25 cellular contexts compared by ENCODE assay signal in genomic region chr5:73022480-73023169, GRCh38.
DNase-seq lines count a peak whose midpoint lies in the region; ATAC-seq lines count a peak whose summit lies in the region.
"Had no signal": no experiment of that assay in that cellular context is flagged by ENCODE, and none has a peak within 500 bp of the region (broad histone marks: within the 10 kb centered on the region; RNA-seq: fewer than 3 reads in every experiment).

No MANE protein-coding gene starts in this region.

- no peak overlapping the region for H3K23ac ChIP-seq in mesenchymal stem cell (ENCODE audit: low read length in 2 of 2)

- DNase-seq in AG08396 (ENCODE audit: low spot score) (peak; percentile 5), OCI-M1 (lab: John Stamatoyannopoulos, UW) (peak; percentile 10), epithelial cell of prostate (ENCODE audit: low read depth, low spot score) (no peak), mesenchymal stem cell (no peak), MG63 (no peak), NCI-H446 treated with DMSO at 0.1 percent for 48 hours (lab: John Stamatoyannopoulos, UW) (no peak)
- DNase-seq: activated naive CD4-positive, alpha-beta T cell treated with anti-CD3 and anti-CD28 coated beads, Interleukin-2, amount 50 U/mL, for 16 hours; amygdala; effector CD4-positive, alpha-beta T cell; islet precursor cell; midbrain; naive B cell; NCI-H1105; NCI-H187 treated with DMSO at 0.1 percent for 48 hours; NCI-H524; NK-92 treated with Interleukin-12 subunit alpha and Interleukin-12 subunit beta, amount 100 ng/mL, for 24 hours; PC-3; SHP77 treated with DMSO at 0.1 percent for 48 hours; trophoblast cell had no signal

- H3K4me1 ChIP-seq in mesenchymal stem cell (ENCODE audit: control insufficient read depth, insufficient read depth, low read depth, low read length) = no peaks in the 10 kb centered on the region
- H3K4me1 ChIP-seq: BLaER1 had no signal

- H3K4me3 ChIP-seq in mesenchymal stem cell (ENCODE audit: insufficient read depth in 1 of 2, low read depth in 1 of 2, low read length in 2 of 2) = no peak overlapping the region
- no peak overlapping the region for H3K4me3 ChIP-seq in MG63
- H3K4me3 ChIP-seq: BLaER1 had no signal

- no peak overlapping the region for H2BK15ac ChIP-seq in mesenchymal stem cell (ENCODE audit: low read depth, poor library complexity, severe bottlenecking)

- no peak overlapping the region for H4K91ac ChIP-seq in mesenchymal stem cell (ENCODE audit: low read length)

- no peak overlapping the region for H3K4me2 ChIP-seq in mesenchymal stem cell (ENCODE audit: low read length, poor library complexity, severe bottlenecking)
- H3K4me2 ChIP-seq: BLaER1 had no signal

- H2BK120ac ChIP-seq in mesenchymal stem cell (ENCODE audit: low read depth, low read length) = no peak overlapping the region

- H4K8ac ChIP-seq in mesenchymal stem cell (ENCODE audit: low read length) = no peak overlapping the region

- H3K14ac ChIP-seq in mesenchymal stem cell (ENCODE audit: low read length in 2 of 2) = no peak overlapping the region

- H2AFZ ChIP-seq in mesenchymal stem cell (ENCODE audit: low read depth, low read length) = no peak overlapping the region

- 98% methylated on average over 4 of the region's 4 CpGs for WGBS in mesenchymal stem cell

- H2BK12ac ChIP-seq in mesenchymal stem cell (ENCODE audit: low read length in 2 of 2) = no peak overlapping the region

- ATAC-seq in GM19023 (IDR thresholded peaks at IDR 0.05; ENCODE audit: unreplicated experiment) (no peak), HG02852 (IDR thresholded peaks at IDR 0.05; ENCODE audit: unreplicated experiment) (no peak)
- ATAC-seq: activated T-helper 17 cell treated with anti-CD3 and anti-CD28 coated beads, Interleukin-2, amount 50 U/mL, for 72 hours; HCT116; PC-3; stimulated activated effector memory CD8-positive, alpha-beta T cell treated with anti-CD3 and anti-CD28 coated beads, Interleukin-12 subunit alpha, Interleukin-12 subunit beta, amount 100 ng/mL, for 72 hours had no signal

- H3K27me3 ChIP-seq in mesenchymal stem cell (ENCODE audit: control insufficient read depth in 1 of 2, insufficient read depth in 1 of 2, low read length in 2 of 2) (no peaks in the 10 kb centered on the region), MG63 (no peaks in the 10 kb centered on the region)
- H3K27me3 ChIP-seq: BLaER1 had no signal

- H3K79me1 ChIP-seq in mesenchymal stem cell (replicated peaks; ENCODE audit: low read length, poor library complexity, severe bottlenecking) = peaks cover 14% of the 10 kb centered on the region

- no peak overlapping the region for H3K4ac ChIP-seq in mesenchymal stem cell (ENCODE audit: low read depth in 1 of 2, low read length in 2 of 2)

- H3K9ac ChIP-seq in mesenchymal stem cell (ENCODE audit: low read length) = peak overlapping the region; percentile 2
- H3K9ac ChIP-seq: BLaER1 had no signal

- H3K27ac ChIP-seq in epithelial cell of prostate = peak overlapping the region; percentile 24
- no peak overlapping the region for H3K27ac ChIP-seq in mesenchymal stem cell (ENCODE audit: low read length, poor library complexity, severe bottlenecking)
- H3K27ac ChIP-seq: BLaER1 had no signal

- H3K9me3 ChIP-seq in mesenchymal stem cell (ENCODE audit: control insufficient read depth, low read length) (no peaks in the 10 kb centered on the region), MG63 (no peaks in the 10 kb centered on the region)
- H3K9me3 ChIP-seq: BLaER1 had no signal

- no peak overlapping the region for H3K18ac ChIP-seq in mesenchymal stem cell (ENCODE audit: low read depth in 1 of 2, low read length in 2 of 2)

- peaks cover 18 to 58% of the 10 kb centered on the region in 2 experiments for H3K36me3 ChIP-seq in mesenchymal stem cell (ENCODE audit: control insufficient read depth in 1 of 2, insufficient read depth in 2 of 2, low read depth in 1 of 2, low read length in 2 of 2)
- H3K36me3 ChIP-seq in MG63 = peaks cover 5% of the 10 kb centered on the region

- no peak overlapping the region for H2BK5ac ChIP-seq in mesenchymal stem cell (ENCODE audit: low read depth, low read length, poor library complexity, severe bottlenecking)

- no peak overlapping the region for H2AK5ac ChIP-seq in mesenchymal stem cell (ENCODE audit: low read length, severe bottlenecking)

Comparison
In these comparisons a context has a peak if more than half of its experiments do, and no peak if none do; other contexts are left out.
1. DNase-seq: peak in AG08396 (single experiment) and OCI-M1 (single experiment); none in epithelial cell of prostate (single experiment), mesenchymal stem cell (single experiment), MG63 (single experiment) and NCI-H446 treated with DMSO at 0.1 percent for 48 hours (single experiment).